ENCODE assay signal across 17 cellular contexts in the genomic region with DNA sequence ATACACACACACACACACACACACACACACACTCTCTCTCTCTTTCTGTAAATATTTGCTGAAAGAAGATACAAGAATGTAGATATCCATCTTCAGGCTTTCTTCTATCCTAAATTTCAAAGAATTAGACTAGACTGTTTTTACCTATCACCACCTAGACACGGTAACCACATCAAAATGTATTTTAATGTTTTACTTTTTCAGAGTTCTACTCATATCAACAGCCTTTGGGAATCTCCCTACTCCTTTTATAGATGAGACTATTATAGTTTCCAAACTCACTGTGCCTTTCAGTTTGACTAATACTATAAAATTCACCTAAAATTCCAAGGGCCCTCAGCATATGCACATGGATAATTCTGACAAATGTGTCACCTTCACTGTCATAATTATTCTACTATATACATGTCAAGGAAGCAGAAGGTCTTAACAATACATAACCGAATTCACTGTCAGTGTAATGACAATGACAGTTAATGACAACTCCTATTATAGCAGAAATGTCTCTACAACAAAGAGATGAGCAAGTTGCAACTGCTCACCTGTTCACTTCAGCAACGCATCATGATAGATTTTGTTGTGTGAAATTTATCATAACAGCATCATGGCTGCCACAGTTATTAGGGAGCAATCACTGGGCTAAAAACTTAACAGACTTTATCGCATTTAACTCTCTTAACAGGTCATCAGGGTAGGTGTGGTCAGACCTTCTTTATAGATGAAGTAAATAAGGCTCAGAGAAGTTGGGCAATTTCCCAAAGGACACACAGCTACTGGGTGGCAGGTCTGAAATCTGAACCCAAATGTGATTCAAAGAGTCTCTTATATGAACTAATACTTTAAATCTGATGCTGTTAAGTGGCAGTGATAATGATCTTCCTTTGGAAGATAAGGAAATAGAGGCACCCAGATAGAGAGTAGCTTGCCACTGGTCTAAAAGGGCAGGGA.
A peak's percentile ranks its signal among the peaks of the same experiment; 100 is the strongest.
DNase-seq lines count a peak whose midpoint lies in the region; ATAC-seq, FAIRE-seq and TF ChIP-seq lines count a peak whose summit lies in the region.
"Had no signal": no experiment of that assay in that cellular context is flagged by ENCODE, and none has a peak within 500 bp of the region (broad histone marks: within the 10 kb centered on the region; RNA-seq: fewer than 3 reads in every experiment).

No MANE protein-coding gene starts in this region.

- no peak for TF ChIP-seq POLR2A in K562 (conservative IDR thresholded peaks at IDR 0.05)

- H3K36me3 Mint-ChIP-seq in T-helper 1 cell treated with Interleukin-12 subunit alpha and Interleukin-12 subunit beta and Interleukin-4 antibody, amounts not matched to agents 30 μg/mL and 1 μg/mL, for 36 hours (ENCODE audit: low read depth), result peaks cover 41% of the 10 kb centered on the region

- in situ Hi-C loops in K562 (cut with MboI), result no loop called here

- no peaks in the 10 kb centered on the region for H3K27me3 Mint-ChIP-seq in T-helper 1 cell treated with Interleukin-12 subunit alpha and Interleukin-12 subunit beta and Interleukin-4 antibody, amounts not matched to agents 30 μg/mL and 1 μg/mL, for 36 hours (ENCODE audit: low read depth)

- 0% methylated on average over 4 of the region's 4 CpGs for WGBS in K562 (ENCODE audit: insufficient coverage, low coverage, missing lambda C conversion rate)

- peaks cover 4% of the 10 kb centered on the region for H3K9me3 Mint-ChIP-seq in T-helper 1 cell treated with Interleukin-12 subunit alpha and Interleukin-12 subunit beta and Interleukin-4 antibody, amounts not matched to agents 30 μg/mL and 1 μg/mL, for 36 hours

- H3K27ac Mint-ChIP-seq in T-helper 1 cell treated with Interleukin-12 subunit alpha and Interleukin-12 subunit beta and Interleukin-4 antibody, amounts not matched to agents 30 μg/mL and 1 μg/mL, for 36 hours, result peak overlapping the region; percentile 85

- no peak for FAIRE-seq in K562 (lab: Jason Lieb, UNC)
- FAIRE-seq: endothelial cell of umbilical vein, G401.6 had no signal

- TF ChIP-seq CTCF in K562 (IDR thresholded peaks at IDR 0.05 in 2 of 3, conservative IDR thresholded peaks at IDR 0.05 in 1 of 3; ENCODE audit: insufficient read depth in 2 of 3, low read depth in 1 of 3, low read length in 3 of 3) (no peak), foreskin keratinocyte (conservative IDR thresholded peaks at IDR 0.05) (no peak)

- ATAC-seq in GM18870 (IDR thresholded peaks at IDR 0.05; ENCODE audit: unreplicated experiment) (peak; percentile 48), HG03457 (IDR thresholded peaks at IDR 0.05; ENCODE audit: unreplicated experiment) (peak; percentile 26), K562 (no peak), foreskin keratinocyte (no peak), GM18519 (IDR thresholded peaks at IDR 0.05; ENCODE audit: low FRiP score, unreplicated experiment) (no peak)
- ATAC-seq: gastroesophageal sphincter had no signal

- no peak overlapping the region for H3K9ac ChIP-seq in K562 (ENCODE audit: insufficient read depth in 1 of 2, low read depth in 2 of 2, low read length in 2 of 2)

- POLR2A ChIA-PET in K562 (lab: Yijun Ruan, JAX), result no interaction called here

- peaks cover 62% of the 10 kb centered on the region for H3K4me1 Mint-ChIP-seq in T-helper 1 cell treated with Interleukin-12 subunit alpha and Interleukin-12 subunit beta and Interleukin-4 antibody, amounts not matched to agents 30 μg/mL and 1 μg/mL, for 36 hours (ENCODE audit: low read depth)

- no peaks in the 10 kb centered on the region for H3K4me1 ChIP-seq in K562 (replicated peaks in 1 of 2; ENCODE audit: control insufficient read depth in 2 of 2, insufficient read depth in 2 of 2, low read length in 2 of 2)
- H3K4me1 ChIP-seq in foreskin keratinocyte, result no peaks in the 10 kb centered on the region

- no peaks in the 10 kb centered on the region for H3K79me2 ChIP-seq in K562 (ENCODE audit: control insufficient read depth, insufficient read depth, low read length)

- H3K9me1 ChIP-seq in K562 (ENCODE audit: control insufficient read depth, insufficient read depth, low read length), result no peaks in the 10 kb centered on the region

- peak overlapping the region; percentile 34 for H3K4me3 Mint-ChIP-seq in T-helper 1 cell treated with Interleukin-12 subunit alpha and Interleukin-12 subunit beta and Interleukin-4 antibody, amounts not matched to agents 30 μg/mL and 1 μg/mL, for 36 hours

- no peak for TF ChIP-seq EP300 in K562 (IDR thresholded peaks at IDR 0.05; ENCODE audit: low read length)

- H3K27me3 ChIP-seq in K562 (ENCODE audit: control insufficient read depth in 2 of 2, insufficient read depth in 2 of 2, low read length in 2 of 2) (peaks cover 0 to 4% of the 10 kb centered on the region in 2 experiments; a peak in 3 of 5 replicates), foreskin keratinocyte (no peaks in the 10 kb centered on the region)
- H3K27me3 ChIP-seq: gastroesophageal sphincter, sigmoid colon had no signal

- no peak overlapping the region for H3K4me3 ChIP-seq in K562
- H3K4me3 ChIP-seq: gastroesophageal sphincter, sigmoid colon had no signal

- H3K27ac ChIP-seq in K562 (ENCODE audit: extremely low read depth, low read depth, low read length) (no peak overlapping the region), foreskin keratinocyte (no peak overlapping the region)
- H3K27ac ChIP-seq: 22Rv1, gastroesophageal sphincter, sigmoid colon had no signal

- intact Hi-C loops in K562 (cut with micrococcal nuclease), result no loop called here

- no peak overlapping the region for H2AFZ ChIP-seq in K562 (ENCODE audit: low read depth, low read length)

- H3K36me3 ChIP-seq in K562 (ENCODE audit: control insufficient read depth, insufficient read depth, low read length), result no peaks in the 10 kb centered on the region
- H3K36me3 ChIP-seq: sigmoid colon had no signal

- no TSS peak for BruUV-seq in K562 (replicated peaks; lab: Mats Ljungman, UMichigan)

- TF ChIP-seq RAD21 in K562 (CRISPR knock-in tag; conservative IDR thresholded peaks at IDR 0.05 in 1 of 2, IDR thresholded peaks at IDR 0.05 in 1 of 2), result no peak

- H3K4me2 ChIP-seq in K562 (ENCODE audit: insufficient read depth, low read length), result no peak overlapping the region

- H3K9me3 ChIP-seq in K562 (replicated peaks; ENCODE audit: control insufficient read depth, insufficient read depth, low read depth, low read length), result no peaks in the 10 kb centered on the region
- H3K9me3 ChIP-seq: gastroesophageal sphincter, sigmoid colon had no signal

- H4K20me1 ChIP-seq in K562 (replicated peaks; ENCODE audit: control insufficient read depth, insufficient read depth, low read length), result no peaks in the 10 kb centered on the region

- DNase-seq in T-helper 1 cell, result no peak
- DNase-seq in K562 (ENCODE audit: extremely low read depth in 1 of 4, low spot score in 3 of 4), result no peak
- DNase-seq in foreskin keratinocyte, result no peak
- no peak for DNase-seq in effector CD4-positive, alpha-beta T cell
- DNase-seq: activated effector memory CD4-positive, alpha-beta T cell treated with Interleukin-2 at 50 U/mL for 16 hours; KBM-7; mammary epithelial cell; NCI-H146; sigmoid colon had no signal

- CTCF ChIA-PET in K562 (lab: Yijun Ruan, JAX; ENCODE audit: low intra/inter-chr PET ratio), result no interaction called here

TF ChIP-seq in K562, 482 proteins besides CTCF, POLR2A, EP300 and RAD21:
- TF ChIP-seq RBM25 (IDR thresholded peaks at IDR 0.05; ENCODE audit: low read depth, low read length, severe bottlenecking), result peak; percentile 72
- TF ChIP-seq, protein P1, sequence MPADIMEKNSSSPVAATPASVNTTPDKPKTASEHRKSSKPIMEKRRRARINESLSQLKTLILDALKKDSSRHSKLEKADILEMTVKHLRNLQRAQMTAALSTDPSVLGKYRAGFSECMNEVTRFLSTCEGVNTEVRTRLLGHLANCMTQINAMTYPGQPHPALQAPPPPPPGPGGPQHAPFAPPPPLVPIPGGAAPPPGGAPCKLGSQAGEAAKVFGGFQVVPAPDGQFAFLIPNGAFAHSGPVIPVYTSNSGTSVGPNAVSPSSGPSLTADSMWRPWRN (IDR thresholded peaks at IDR 0.05; ENCODE audit: low read depth), result no peak

Comparison
In these comparisons a context has a peak if more than half of its experiments do, and no peak if none do; other contexts are left out.
1. ATAC-seq: peak in GM18870 (single experiment) and HG03457 (single experiment); none in K562 (single experiment), foreskin keratinocyte (single experiment) and GM18519 (single experiment).